In the genomic region with DNA sequence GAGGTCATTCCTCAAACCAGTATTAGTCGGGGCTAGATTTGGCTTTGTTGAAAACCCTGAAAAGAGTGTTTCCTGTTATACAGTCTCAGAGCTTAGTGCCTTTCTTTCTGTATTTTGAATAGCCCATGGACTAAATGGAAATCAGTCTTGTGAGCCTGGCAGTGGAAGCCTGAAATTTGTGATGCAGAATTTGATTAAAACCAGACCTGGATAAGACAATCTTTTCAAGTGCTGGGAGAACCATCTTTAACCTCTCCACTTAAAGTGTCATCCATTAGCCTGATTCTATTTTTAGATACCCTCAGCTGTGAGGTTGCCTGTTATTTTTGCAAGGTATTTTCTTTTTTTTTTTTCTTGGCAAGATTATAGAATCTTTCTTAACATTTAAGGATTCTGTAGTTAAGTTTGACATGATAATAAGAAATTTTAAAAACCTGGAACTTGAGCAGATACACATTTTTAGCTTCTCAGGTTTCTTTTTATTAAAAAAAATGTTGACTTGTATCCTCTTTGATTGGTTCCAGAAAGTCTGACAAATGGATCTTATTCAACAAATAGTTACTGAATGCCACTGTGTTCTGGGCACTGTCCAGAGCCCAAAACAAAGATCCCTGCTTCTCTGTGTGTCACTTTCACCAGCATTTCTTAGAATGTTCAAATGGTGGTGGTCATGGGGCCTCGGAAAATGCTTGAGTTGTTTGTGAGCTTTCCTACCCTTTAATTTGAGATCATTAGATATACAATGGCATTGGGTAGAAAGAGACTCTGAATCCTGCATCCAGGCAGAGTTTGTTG, we compare ENCODE assay signal across 30 cellular contexts. TPM values are rescaled to one million over a fixed set of nuclear protein-coding genes. Genes with fewer than 3 reads are reported as not detected.
DNase-seq lines count a peak whose midpoint lies in the region; ATAC-seq and TF ChIP-seq lines count a peak whose summit lies in the region.
"Had no signal": no experiment of that assay in that cellular context is flagged by ENCODE, and none has a peak within 500 bp of the region (broad histone marks: within the 10 kb centered on the region; RNA-seq: fewer than 3 reads in every experiment).

No MANE protein-coding gene starts in this region.

- no peak overlapping the region for H3K4me2 ChIP-seq in Karpas-422 (ENCODE audit: low read depth, low read length, poor library complexity, severe bottlenecking)
- no peak overlapping the region for H3K4me2 ChIP-seq in MM.1S (ENCODE audit: low read depth, low read length)
- H3K4me2 ChIP-seq: KMS-11 had no signal

- peak overlapping the region in 3 of 5 experiments; percentile 35 to 81 (median 74) for H3K4me3 Mint-ChIP-seq in brain
- H3K4me3 Mint-ChIP-seq in mesothelial cell of epicardium: no peak overlapping the region
- H3K4me3 Mint-ChIP-seq: activated CD4-positive, alpha-beta T cell treated with anti-CD3 and anti-CD28 coated beads, Interleukin-2, amount 10 ng/mL, durations not matched to agents 24 days and 14 days; activated naive CD8-positive, alpha-beta T cell; type B pancreatic cell had no signal

- WGBS in gastroesophageal sphincter (ENCODE audit: low coverage in 1 of 2), 2 donors: 19 to 50% methylated on average over 2 of the region's 2 CpGs

- no peak for TF ChIP-seq EP300 in gastroesophageal sphincter (IDR thresholded peaks at IDR 0.05)

- DNase-seq in mesothelial cell of epicardium (ENCODE audit: low spot score in 2 of 2, unreplicated experiment in 2 of 2): no peak
- DNase-seq in substantia nigra (lab: John Stamatoyannopoulos, UW): peak in 6 of 49 donors; percentile 11 to 45 (median 19)
- no peak for DNase-seq in Karpas-422
- DNase-seq in MM.1S: no peak
- DNase-seq: activated CD4-positive, alpha-beta T cell treated with anti-CD3 and anti-CD28 coated beads, Interleukin-2, amount 10 ng/mL, durations not matched to agents 24 days and 14 days; activated effector memory CD4-positive, alpha-beta T cell treated with anti-CD3 and anti-CD28 coated beads, Interleukin-2, amount 50 U/mL, for 16 hours; activated T-cell treated with anti-CD3 and anti-CD28 coated beads, Interleukin-2, amount 50 U/mL, for 1 hour; Calu3; cortex of kidney; DMS79 treated with DMSO at 0.1 percent for 48 hours; foreskin melanocyte; GDM1; HCEC 1CT; mammary epithelial cell; NCI-H1417; NCI-H2029; NCI-H526; OCI-M1; sigmoid colon; stimulated activated CD4-positive, alpha-beta T cell treated with anti-CD3 and anti-CD28 coated beads, Interleukin-4, amount 100 ng/mL, for 1 hour; T-helper 9 cell; WERI-Rb-1 had no signal

- H3K4me3 ChIP-seq in gastroesophageal sphincter (no peak overlapping the region), Karpas-422 (ENCODE audit: low read length) (no peak overlapping the region), MM.1S (ENCODE audit: low read length) (no peak overlapping the region)
- H3K4me3 ChIP-seq: sigmoid colon had no signal

- H3K9me3 Mint-ChIP-seq in brain (peaks cover 0 to 2% (median 0%) of the 10 kb centered on the region in 5 experiments), mesothelial cell of epicardium (no peaks in the 10 kb centered on the region)
- H3K9me3 Mint-ChIP-seq: activated CD4-positive, alpha-beta T cell treated with anti-CD3 and anti-CD28 coated beads, Interleukin-2, amount 10 ng/mL, durations not matched to agents 24 days and 14 days; type B pancreatic cell had no signal

- peaks cover 4% of the 10 kb centered on the region for H3K27me3 Mint-ChIP-seq in brain
- H3K27me3 Mint-ChIP-seq in mesothelial cell of epicardium (ENCODE audit: low read depth): no peaks in the 10 kb centered on the region
- H3K27me3 Mint-ChIP-seq: type B pancreatic cell had no signal

- H3K27ac ChIP-seq in gastroesophageal sphincter (peak overlapping the region in 3 of 4 donors; percentile 11 to 33 (median 31)), substantia nigra (ENCODE audit: low read depth, low read length, poor library complexity, severe bottlenecking) (peak overlapping the region; percentile 37), Karpas-422 (ENCODE audit: low read length) (no peak overlapping the region), MM.1S (ENCODE audit: low read length) (no peak overlapping the region)
- H3K27ac ChIP-seq: C4-2B, KMS-11, WERI-Rb-1 had no signal

- H3F3A ChIP-seq in MM.1S (ENCODE audit: insufficient read depth, low read length): no peaks in the 10 kb centered on the region

- H3K27ac Mint-ChIP-seq in brain: peak overlapping the region; percentile 41 to 97 (median 85)
- H3K27ac Mint-ChIP-seq in mesothelial cell of epicardium: peak overlapping the region; percentile 42
- H3K27ac Mint-ChIP-seq: activated CD4-positive, alpha-beta T cell treated with anti-CD3 and anti-CD28 coated beads, Interleukin-2, amount 10 ng/mL, durations not matched to agents 24 days and 14 days; activated naive CD8-positive, alpha-beta T cell; progenitor cell of endocrine pancreas; type B pancreatic cell had no signal

- TF ChIP-seq POLR2A in gastroesophageal sphincter (IDR thresholded peaks at IDR 0.05): no peak

- H3K9me2 ChIP-seq in Karpas-422 (replicated peaks; ENCODE audit: insufficient read depth, low read length) (no peaks in the 10 kb centered on the region), MM.1S (replicated peaks; ENCODE audit: insufficient read depth, low read length) (no peaks in the 10 kb centered on the region)

- peaks cover 0 to 30% (median 3%) of the 10 kb centered on the region in 3 donors for H3K4me1 ChIP-seq in gastroesophageal sphincter
- H3K4me1 ChIP-seq in Karpas-422 (ENCODE audit: low read length): no peaks in the 10 kb centered on the region
- H3K4me1 ChIP-seq in MM.1S (ENCODE audit: low read length): no peaks in the 10 kb centered on the region

- no peak for TF ChIP-seq CTCF in brain (conservative IDR thresholded peaks at IDR 0.05)
- TF ChIP-seq CTCF in gastroesophageal sphincter (IDR thresholded peaks at IDR 0.05): no peak
- no peak for TF ChIP-seq CTCF in mesothelial cell of epicardium (IDR thresholded peaks at IDR 0.05; ENCODE audit: unreplicated experiment)
- no peak for TF ChIP-seq CTCF in MM.1S (IDR thresholded peaks at IDR 0.05; ENCODE audit: low read length)

- H3K36me3 Mint-ChIP-seq in brain (no peaks in the 10 kb centered on the region), mesothelial cell of epicardium (no peaks in the 10 kb centered on the region)
- H3K36me3 Mint-ChIP-seq: activated naive CD8-positive, alpha-beta T cell; type B pancreatic cell had no signal

- H3K36me3 ChIP-seq in gastroesophageal sphincter (no peaks in the 10 kb centered on the region), Karpas-422 (ENCODE audit: insufficient read depth, low read length) (no peaks in the 10 kb centered on the region), MM.1S (replicated peaks; ENCODE audit: insufficient read depth, low read length) (no peaks in the 10 kb centered on the region)
- H3K36me3 ChIP-seq: sigmoid colon, WERI-Rb-1 had no signal

- H3K9me3 ChIP-seq in gastroesophageal sphincter (no peaks in the 10 kb centered on the region), Karpas-422 (ENCODE audit: low read length) (no peaks in the 10 kb centered on the region), MM.1S (replicated peaks; ENCODE audit: insufficient read depth, low read length) (no peaks in the 10 kb centered on the region)
- H3K9me3 ChIP-seq: sigmoid colon had no signal

- no peaks in the 10 kb centered on the region for H3K79me2 ChIP-seq in Karpas-422 (ENCODE audit: low read length)
- H3K79me2 ChIP-seq in MM.1S (ENCODE audit: low read length): no peaks in the 10 kb centered on the region

- peaks cover 67% of the 10 kb centered on the region for H3K4me1 Mint-ChIP-seq in brain
- peaks cover 27% of the 10 kb centered on the region for H3K4me1 Mint-ChIP-seq in mesothelial cell of epicardium
- H3K4me1 Mint-ChIP-seq: activated CD4-positive, alpha-beta T cell treated with anti-CD3 and anti-CD28 coated beads, Interleukin-2, amount 10 ng/mL, durations not matched to agents 24 days and 14 days had no signal

- H3K27me3 ChIP-seq in gastroesophageal sphincter (no peaks in the 10 kb centered on the region), Karpas-422 (ENCODE audit: low read length) (no peaks in the 10 kb centered on the region), MM.1S (replicated peaks; ENCODE audit: insufficient read depth, low read length) (no peaks in the 10 kb centered on the region)

- ATAC-seq in gastroesophageal sphincter: no peak
- ATAC-seq in esophagus mucosa: no peak

- no peaks in the 10 kb centered on the region for H4K20me1 ChIP-seq in Karpas-422 (ENCODE audit: insufficient read depth, low read depth, low read length)
- H4K20me1 ChIP-seq in MM.1S (ENCODE audit: insufficient read depth, low read length): no peaks in the 10 kb centered on the region

- no peak overlapping the region for H3K9ac ChIP-seq in Karpas-422 (ENCODE audit: low read length)
- no peak overlapping the region for H3K9ac ChIP-seq in MM.1S (ENCODE audit: low read length)
- H3K9ac ChIP-seq: KMS-11 had no signal

- H2AFZ ChIP-seq in Karpas-422 (ENCODE audit: low read length) (no peak overlapping the region), MM.1S (ENCODE audit: low read length) (no peak overlapping the region)

RNA-seq across cellular contexts. Expression of a gene that starts 19.7 kb away (rescaled TPM):
- polyA plus RNA-seq in brain (ENCODE audit: insufficient read depth, low read depth, low replicate concordance): 7.3 TPM
- total RNA-seq in gastroesophageal sphincter (10 to 100 TPM in 3 of 4 donors, 1 to 10 TPM in 1; 5.7 to 21.3 (median 14.1) TPM), mesothelial cell of epicardium (1.7 to 2.2 TPM (median 1.9 TPM) in 3 replicates), esophagus mucosa (0.24 TPM)
- not detected in 2 replicates for total RNA-seq in Karpas-422 (2014; rRNA removed; shearing (Covaris generic); ENCODE audit: low replicate concordance)
- total RNA-seq: Calu3 had no signal
- polyA plus RNA-seq: mammary epithelial cell had no signal

Comparison
In these comparisons a context has a peak if more than half of its experiments do, and no peak if none do; other contexts are left out.
1. H3K27ac ChIP-seq: peak in gastroesophageal sphincter (3 of 4) and substantia nigra (single experiment); none in Karpas-422 (single experiment) and MM.1S (single experiment).